ENCODE assay signal across 14 cellular contexts in genomic region chr2:211351998-211352397, GRCh38.
DNase-seq lines count a peak whose midpoint lies in the region; ATAC-seq, FAIRE-seq and TF ChIP-seq lines count a peak whose summit lies in the region.
"Had no signal": no experiment of that assay in that cellular context is flagged by ENCODE, and none has a peak within 500 bp of the region (broad histone marks: within the 10 kb centered on the region; RNA-seq: fewer than 3 reads in every experiment).

No MANE protein-coding gene starts in this region.

- H2BK12ac ChIP-seq in H1 (ENCODE audit: low read depth, low read length) = no peak overlapping the region

- no peaks in the 10 kb centered on the region for H3K79me2 ChIP-seq in H1 (ENCODE audit: control insufficient read depth in 1 of 2, insufficient read depth in 2 of 2, low read length in 2 of 2)

- H3K9me3 ChIP-seq in H1 (ENCODE audit: insufficient read depth in 2 of 2, low read depth in 1 of 2, low read length in 1 of 2) = no peaks in the 10 kb centered on the region
- H3K9me3 ChIP-seq: A549, thoracic aorta had no signal

- 86% methylated on average over 3 of the region's 3 CpGs; no CpG with 5 or more reads in 1 of the 2 experiments for WGBS in H1 (ENCODE audit: extremely low coverage in 1 of 2, insufficient coverage in 1 of 2, insufficient read length in 1 of 2, insufficient replicate concordance in 2 of 2, low coverage in 1 of 2, low lambda C conversion rate in 2 of 2, missing lambda C conversion rate in 1 of 2), 2 experiments

- no peak overlapping the region for H3K4ac ChIP-seq in H1 (replicated peaks; ENCODE audit: insufficient read length, low read depth, low read length)

- H4K91ac ChIP-seq in H1 (replicated peaks; ENCODE audit: insufficient read length, low read length) = no peak overlapping the region

- H3K14ac ChIP-seq in H1 (ENCODE audit: insufficient read length) = no peak overlapping the region

- POLR2A ChIA-PET in H1 (lab: Charles Lee; ENCODE audit: partially characterized antibody) = no interaction called here

- no peaks in the 10 kb centered on the region for H3K79me1 ChIP-seq in H1 (ENCODE audit: low read depth, low read length)

- H2BK5ac ChIP-seq in H1 (ENCODE audit: low read depth, low read length) = no peak overlapping the region

- H3K23me2 ChIP-seq in H1 (ENCODE audit: low read depth, low read length) = no peaks in the 10 kb centered on the region

- TF ChIP-seq POLR2A in H1 (IDR thresholded peaks at IDR 0.05; ENCODE audit: control extremely low read depth in 1 of 2, low read depth in 2 of 2, low read length in 2 of 2) = no peak
- no peak for TF ChIP-seq POLR2A in GM12891 (IDR thresholded peaks at IDR 0.05; ENCODE audit: low read depth, low read length)

- H4K5ac ChIP-seq in H1 (ENCODE audit: insufficient read length, low read depth, low read length) = no peak overlapping the region

- H2AFZ ChIP-seq in H1 (ENCODE audit: low read length) = no peak overlapping the region

- no peak for TF ChIP-seq CTCF in H1 (IDR thresholded peaks at IDR 0.05; ENCODE audit: control extremely low read depth in 1 of 3, insufficient read depth in 1 of 3, low read depth in 1 of 3, low read length in 3 of 3)

- FAIRE-seq in H1 (lab: Jason Lieb, UNC) = no peak
- no peak for FAIRE-seq in GM12891 (lab: Jason Lieb, UNC)
- FAIRE-seq: A549 had no signal

- CTCF ChIA-PET in H1 (lab: Charles Lee; ENCODE audit: partially characterized antibody) = interaction anchor here (1.1 kb wide), 1 partner anchor 20 kb away, joined by 5 read pairs; no protein-coding TSS in a partner anchor

- DNase-seq in DMS153 (lab: John Stamatoyannopoulos, UW) = peak; percentile 24
- no peak for DNase-seq in DMS153 treated with DMSO at 0.1 percent for 48 hours (lab: John Stamatoyannopoulos, UW; ENCODE audit: unreplicated experiment)
- DNase-seq in NCI-H2196 treated with DMSO at 0.1 percent for 48 hours (lab: John Stamatoyannopoulos, UW; ENCODE audit: unreplicated experiment) = peak; percentile 8
- no peak for DNase-seq in H1 (ENCODE audit: low read depth in 1 of 2, low spot score in 2 of 2)
- DNase-seq in pons (ENCODE audit: low spot score) = peak; percentile 52
- DNase-seq in GM12891 (ENCODE audit: insufficient read length, low spot score) = no peak
- no peak for DNase-seq in CD1c-positive myeloid dendritic cell (ENCODE audit: extremely low spot score)
- DNase-seq: activated CD4-positive, alpha-beta T cell treated with anti-CD3 and anti-CD28 coated beads, Interleukin-2, amount 10 ng/mL, durations not matched to agents 7 days and 5 days; central memory CD4-positive, alpha-beta T cell; EL had no signal

- H2AK5ac ChIP-seq in H1 (ENCODE audit: low read depth, low read length) = no peak overlapping the region

- H2BK20ac ChIP-seq in H1 (ENCODE audit: low read length) = peak overlapping the region; percentile 10; the same call in 1 of the 2 replicates

- H3K4me3 ChIP-seq in H1 (ENCODE audit: extremely low read depth in 1 of 4, insufficient read depth in 2 of 4, low read depth in 3 of 4, low read length in 4 of 4) = no peak overlapping the region
- H3K4me3 ChIP-seq: A549, thoracic aorta had no signal

- no peaks in the 10 kb centered on the region for H3K27me3 ChIP-seq in H1 (replicated peaks in 1 of 4; ENCODE audit: control insufficient read depth in 3 of 4, extremely low read depth in 1 of 4, insufficient read depth in 3 of 4, low read length in 3 of 4)

- TF ChIP-seq RAD21 in H1 (IDR thresholded peaks at IDR 0.05 in 1 of 2, conservative IDR thresholded peaks at IDR 0.05 in 1 of 2; ENCODE audit: low read depth in 2 of 2, low read length in 2 of 2) = no peak

- H3K18ac ChIP-seq in H1 (ENCODE audit: extremely low read depth, low read length) = no peak overlapping the region

- no peak overlapping the region for H3K23ac ChIP-seq in H1 (ENCODE audit: insufficient read length)

- no peak overlapping the region for H2BK15ac ChIP-seq in H1 (ENCODE audit: low read length)

- H3K4me1 ChIP-seq in H1 (replicated peaks in 1 of 4; ENCODE audit: control insufficient read depth in 3 of 4, insufficient read depth in 4 of 4, low read length in 3 of 4) = no peaks in the 10 kb centered on the region
- H3K4me1 ChIP-seq: A549 had no signal

- H2BK120ac ChIP-seq in H1 (replicated peaks; ENCODE audit: low read depth, low read length) = no peak overlapping the region

- no peak overlapping the region for H4K8ac ChIP-seq in H1 (ENCODE audit: extremely low read depth, insufficient read depth, low read length)

- ATAC-seq in GM19023 (IDR thresholded peaks at IDR 0.05; ENCODE audit: unreplicated experiment) = no peak
- ATAC-seq: A549 had no signal

- no peak for TF ChIP-seq EP300 in H1 (IDR thresholded peaks at IDR 0.05; ENCODE audit: borderline replicate concordance in 1 of 2, low read depth in 2 of 2, low read length in 2 of 2)

- H3K9ac ChIP-seq in H1 (replicated peaks in 1 of 4; ENCODE audit: extremely low read depth in 1 of 4, low read depth in 3 of 4, low read length in 3 of 4) = no peak overlapping the region
- H3K9ac ChIP-seq: KMS-11 had no signal

- H3K27ac ChIP-seq in H1 (ENCODE audit: low read depth, low read length) = no peak overlapping the region
- H3K27ac ChIP-seq: A549, KMS-11, thoracic aorta had no signal

- H3K4me2 ChIP-seq in H1 (ENCODE audit: insufficient read depth in 1 of 2, low read depth in 2 of 2, low read length in 2 of 2) = no peak overlapping the region
- H3K4me2 ChIP-seq: A549, KMS-11 had no signal

- H3K36me3 ChIP-seq in H1 (ENCODE audit: control insufficient read depth in 2 of 4, insufficient read depth in 4 of 4, low read length in 3 of 4) = no peaks in the 10 kb centered on the region
- H3K36me3 ChIP-seq: thoracic aorta had no signal

- H3K56ac ChIP-seq in H1 (replicated peaks; ENCODE audit: insufficient read length, low read depth, low read length) = no peak overlapping the region

- no peaks in the 10 kb centered on the region for H4K20me1 ChIP-seq in H1 (replicated peaks in 1 of 2; ENCODE audit: control insufficient read depth in 1 of 2, insufficient read depth in 2 of 2, low read length in 2 of 2)

TF ChIP-seq in H1, 55 proteins besides CTCF, POLR2A, EP300 and RAD21:
- TF ChIP-seq BRCA1 (IDR thresholded peaks at IDR 0.05; ENCODE audit: low read depth, low read length) (no peak), RNF2 (IDR thresholded peaks at IDR 0.05; ENCODE audit: borderline replicate concordance, low read depth, low read length, missing control alignments, poor library complexity, severe bottlenecking) (no peak), SAP30 (IDR thresholded peaks at IDR 0.05; ENCODE audit: insufficient read depth, insufficient replicate concordance, low read length) (no peak), BACH1 (IDR thresholded peaks at IDR 0.05; ENCODE audit: low read length) (no peak), E2F6 (IDR thresholded peaks at IDR 0.05) (no peak), POU5F1 (IDR thresholded peaks at IDR 0.05; ENCODE audit: low read depth, low read length) (no peak), NANOG (IDR thresholded peaks at IDR 0.05; ENCODE audit: insufficient read depth, low read depth, low read length, poor library complexity, severe bottlenecking) (no peak), SIRT6 (IDR thresholded peaks at IDR 0.05; ENCODE audit: low read length) (no peak)
- TF ChIP-seq, protein P1, sequence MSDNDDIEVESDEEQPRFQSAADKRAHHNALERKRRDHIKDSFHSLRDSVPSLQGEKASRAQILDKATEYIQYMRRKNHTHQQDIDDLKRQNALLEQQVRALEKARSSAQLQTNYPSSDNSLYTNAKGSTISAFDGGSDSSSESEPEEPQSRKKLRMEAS (IDR thresholded peaks at IDR 0.05) = no peak
TF ChIP-seq in H1: peak in this region for 0.

TF ChIP-seq in GM12891, 5 proteins besides CTCF, POLR2A, EP300 and RAD21:
- no peak for TF ChIP-seq POLR2AphosphoS5 (IDR thresholded peaks at IDR 0.05; ENCODE audit: low read depth, low read length)
- TF ChIP-seq TAF1 (IDR thresholded peaks at IDR 0.05; ENCODE audit: low read depth, low read length) = no peak
- no peak for TF ChIP-seq PAX5 (IDR thresholded peaks at IDR 0.05; ENCODE audit: insufficient read depth, low read length, severe bottlenecking)
- TF ChIP-seq POU2F2 (IDR thresholded peaks at IDR 0.05; ENCODE audit: low read depth, low read length) = no peak
- no peak for TF ChIP-seq SPI1 (IDR thresholded peaks at IDR 0.05; ENCODE audit: low read depth, low read length)

Comparison
In these comparisons a context has a peak if more than half of its experiments do, and no peak if none do; other contexts are left out.
1. DNase-seq: peak in DMS153 (single experiment), NCI-H2196 treated with DMSO at 0.1 percent for 48 hours (single experiment) and pons (single experiment); none in DMS153 treated with DMSO at 0.1 percent for 48 hours (single experiment), H1 (0 of 2), GM12891 (single experiment) and CD1c-positive myeloid dendritic cell (single experiment).